In the genomic region with DNA sequence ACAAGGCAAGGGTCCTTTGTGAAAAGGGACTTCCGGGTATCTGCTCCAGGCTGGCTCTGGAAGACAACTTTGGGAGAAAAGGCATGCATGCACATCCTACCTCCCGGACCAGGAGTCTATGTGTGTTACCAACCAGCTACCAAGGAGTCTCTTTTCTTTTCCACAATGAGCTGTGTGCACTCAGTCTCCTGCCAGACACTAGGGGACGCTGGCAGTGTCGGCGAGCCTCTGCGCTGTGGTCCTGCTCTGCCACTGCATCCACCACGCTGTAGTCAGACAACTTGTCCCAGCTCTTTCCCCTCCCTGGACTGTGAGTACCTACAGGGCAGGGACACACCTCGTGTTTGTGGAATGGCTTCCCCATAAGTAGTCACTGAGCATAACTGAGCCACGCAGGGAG, we compare ENCODE assay signal across 8 cellular contexts. TPM values are rescaled to one million over a fixed set of nuclear protein-coding genes. Genes with fewer than 3 reads are reported as not detected.
A peak's percentile ranks its signal among the peaks of the same experiment; 100 is the strongest.
DNase-seq lines count a peak whose midpoint lies in the region; ATAC-seq and TF ChIP-seq lines count a peak whose summit lies in the region.

No MANE protein-coding gene starts in this region.

- peaks cover 9% of the 10 kb centered on the region for H3K4me1 ChIP-seq in left ventricle myocardium inferior

- no peaks in the 10 kb centered on the region for H3K9me3 Mint-ChIP-seq in activated T-cell treated with anti-CD3 and anti-CD28 coated beads, Interleukin-2, amount 50 U/mL, for 72 hours

- H3K27me3 Mint-ChIP-seq in activated T-cell treated with anti-CD3 and anti-CD28 coated beads, Interleukin-2, amount 50 U/mL, for 72 hours (ENCODE audit: low read depth): peaks cover 7% of the 10 kb centered on the region

- H3K36me3 ChIP-seq in left ventricle myocardium inferior: no peaks in the 10 kb centered on the region

- H3K36me3 Mint-ChIP-seq in activated T-cell treated with anti-CD3 and anti-CD28 coated beads, Interleukin-2, amount 50 U/mL, for 72 hours (ENCODE audit: insufficient read depth in 2 of 2): no peaks in the 10 kb centered on the region

- peak; percentile 61 for TF ChIP-seq CTCF in left ventricle myocardium inferior (IDR thresholded peaks at IDR 0.05; ENCODE audit: borderline replicate concordance)

- H3K4me1 Mint-ChIP-seq in activated T-cell treated with anti-CD3 and anti-CD28 coated beads, Interleukin-2, amount 50 U/mL, for 72 hours (ENCODE audit: low read depth): peaks cover 13% of the 10 kb centered on the region

- H3K9me3 ChIP-seq in left ventricle myocardium inferior (replicated peaks): no peaks in the 10 kb centered on the region

- H3K4me3 ChIP-seq in left ventricle myocardium inferior: no peak overlapping the region

- no peak overlapping the region for H3K27ac Mint-ChIP-seq in activated T-cell treated with anti-CD3 and anti-CD28 coated beads, Interleukin-2, amount 50 U/mL, for 72 hours

- no peaks in the 10 kb centered on the region for H3K27me3 ChIP-seq in left ventricle myocardium inferior (ENCODE audit: low read depth)

- no peak overlapping the region for H3K4me3 Mint-ChIP-seq in activated T-cell treated with anti-CD3 and anti-CD28 coated beads, Interleukin-2, amount 50 U/mL, for 72 hours

- intact Hi-C loops in left ventricle myocardium inferior (cut with micrococcal nuclease): no loop called here

- no peak overlapping the region for H3K27ac ChIP-seq in left ventricle myocardium inferior (replicated peaks)

- peak; percentile 62 for DNase-seq in activated CD8-positive, alpha-beta memory T cell treated with anti-CD3 and anti-CD28 coated beads for 24 hours
- DNase-seq in activated CD8-positive, alpha-beta memory T cell treated with anti-CD3 and anti-CD28 coated beads, Interleukin-2, amount 50 U/mL, for 4 hours: no peak
- DNase-seq in NCI-H69 (lab: John Stamatoyannopoulos, UW) (peak; percentile 81), left ventricle myocardium inferior (no peak), OCI-M2 (lab: John Stamatoyannopoulos, UW; ENCODE audit: unreplicated experiment) (no peak)
- peak; percentile 51 to 56 for DNase-seq in activated T-cell treated with anti-CD3 and anti-CD28 coated beads, Interleukin-2, amount 50 U/mL, for 72 hours
- peak; percentile 15 for DNase-seq in stimulated activated CD4-positive, alpha-beta T cell treated with anti-CD3 and anti-CD28 coated beads, Interleukin-4, amount 100 ng/mL, for 1 hour

- ATAC-seq in activated T-cell treated with anti-CD3 and anti-CD28 coated beads, Interleukin-2, amount 50 U/mL, for 72 hours (replicated peaks in 1 of 2): peak; percentile 77 to 82
- ATAC-seq in HG02885 (IDR thresholded peaks at IDR 0.05; ENCODE audit: poor library complexity, unreplicated experiment): no peak

RNA-seq across cellular contexts. Expression of gene SSR2, which starts 5.1 kb away (rescaled TPM):
- 100 to 1,000 TPM; 193 to 234 TPM for total RNA-seq in activated T-cell treated with anti-CD3 and anti-CD28 coated beads, Interleukin-2, amount 50 U/mL, for 72 hours
- 77.6 TPM for total RNA-seq in left ventricle myocardium inferior

RNA-seq across cellular contexts. Expression of gene UBQLN4, which starts 27.7 kb away (rescaled TPM):
- 10 to 100 TPM; 31.4 to 42.6 TPM for total RNA-seq in activated T-cell treated with anti-CD3 and anti-CD28 coated beads, Interleukin-2, amount 50 U/mL, for 72 hours
- total RNA-seq in left ventricle myocardium inferior: 29.9 TPM

RNA-seq across cellular contexts. Expression of gene LAMTOR2, which starts 28.7 kb away (rescaled TPM):
- total RNA-seq in activated T-cell treated with anti-CD3 and anti-CD28 coated beads, Interleukin-2, amount 50 U/mL, for 72 hours: 10 to 100 TPM; 58.7 to 61.8 TPM
- total RNA-seq in left ventricle myocardium inferior: 55.0 TPM

RNA-seq across cellular contexts. Expression of gene RAB25, which starts 35.1 kb away (rescaled TPM):
- under 1 TPM; 0.53 to 0.95 TPM for total RNA-seq in activated T-cell treated with anti-CD3 and anti-CD28 coated beads, Interleukin-2, amount 50 U/mL, for 72 hours
- total RNA-seq in left ventricle myocardium inferior: not detected

RNA-seq across cellular contexts. Expression of gene ARHGEF2, which starts 47.5 kb away (rescaled TPM):
- total RNA-seq in activated T-cell treated with anti-CD3 and anti-CD28 coated beads, Interleukin-2, amount 50 U/mL, for 72 hours: 100 to 1,000 TPM; 152 to 163 TPM
- 69.3 TPM for total RNA-seq in left ventricle myocardium inferior

Comparison
In these comparisons a context has a peak if more than half of its experiments do, and no peak if none do; other contexts are left out.
1. DNase-seq: peak in activated CD8-positive, alpha-beta memory T cell treated with anti-CD3 and anti-CD28 coated beads for 24 hours (single experiment), NCI-H69 (single experiment), activated T-cell treated with anti-CD3 and anti-CD28 coated beads, Interleukin-2, amount 50 U/mL, for 72 hours (2 of 2) and stimulated activated CD4-positive, alpha-beta T cell treated with anti-CD3 and anti-CD28 coated beads, Interleukin-4, amount 100 ng/mL, for 1 hour (single experiment); none in activated CD8-positive, alpha-beta memory T cell treated with anti-CD3 and anti-CD28 coated beads, Interleukin-2, amount 50 U/mL, for 4 hours (single experiment), left ventricle myocardium inferior (single experiment) and OCI-M2 (single experiment).